In genomic region chr17:82979718-82980117, GRCh38 we compare ENCODE assay signal across 17 cellular contexts.
DNase-seq lines count a peak whose midpoint lies in the region; ATAC-seq, FAIRE-seq and TF ChIP-seq lines count a peak whose summit lies in the region.
"Had no signal": no experiment of that assay in that cellular context is flagged by ENCODE, and none has a peak within 500 bp of the region (broad histone marks: within the 10 kb centered on the region; RNA-seq: fewer than 3 reads in every experiment).

No MANE protein-coding gene starts in this region.

- no peak overlapping the region for H3K4me3 Mint-ChIP-seq in CD4-positive, CD25-positive, alpha-beta regulatory T cell
- no peak overlapping the region for H3K4me3 Mint-ChIP-seq in stimulated activated memory B cell treated with anti-CD40 and anti-IgM and Interleukin-4, amounts not matched to agents 10 μg/mL and 1 μg/mL and 100 μg/mL, for 72 hours

- no peaks in the 10 kb centered on the region for H3K27me3 Mint-ChIP-seq in CD4-positive, CD25-positive, alpha-beta regulatory T cell
- H3K27me3 Mint-ChIP-seq in stimulated activated memory B cell treated with anti-CD40 and anti-IgM and Interleukin-4, amounts not matched to agents 10 μg/mL and 1 μg/mL and 100 μg/mL, for 72 hours: no peaks in the 10 kb centered on the region

- no peaks in the 10 kb centered on the region for H3K27me3 ChIP-seq in CD4-positive, CD25-positive, alpha-beta regulatory T cell (ENCODE audit: control insufficient read depth, insufficient read depth, low read length)

- peaks cover 5% of the 10 kb centered on the region for H3K36me3 Mint-ChIP-seq in CD4-positive, CD25-positive, alpha-beta regulatory T cell
- H3K36me3 Mint-ChIP-seq in stimulated activated memory B cell treated with anti-CD40 and anti-IgM and Interleukin-4, amounts not matched to agents 10 μg/mL and 1 μg/mL and 100 μg/mL, for 72 hours: peaks cover 5% of the 10 kb centered on the region

- POLR2A ChIA-PET in GM10248 (lab: Yijun Ruan, JAX): no interaction called here

- H3K4me3 ChIP-seq in CD4-positive, CD25-positive, alpha-beta regulatory T cell (ENCODE audit: low read depth, low read length): no peak overlapping the region

- ATAC-seq in CD4-positive, CD25-positive, alpha-beta regulatory T cell (ENCODE audit: low read depth in 2 of 2): no peak
- no peak for ATAC-seq in stimulated activated memory B cell treated with anti-CD40 and anti-IgM and Interleukin-4, amounts not matched to agents 10 μg/mL and 1 μg/mL and 100 μg/mL, for 72 hours
- no peak for ATAC-seq in GM18909 (IDR thresholded peaks at IDR 0.05; ENCODE audit: poor library complexity, unreplicated experiment)

- TF ChIP-seq CTCF in GM10248 (IDR thresholded peaks at IDR 0.05; ENCODE audit: control extremely low read depth, extremely low read depth, low read depth, missing control alignments): no peak

- DNase-seq in CD4-positive, CD25-positive, alpha-beta regulatory T cell: no peak
- DNase-seq in GM10248 (ENCODE audit: extremely low spot score) (peak; percentile 4), iPS-NIHi7 (ENCODE audit: extremely low spot score) (peak; percentile 2), H54 (ENCODE audit: insufficient read length, low spot score) (no peak), NCI-H1092 (lab: John Stamatoyannopoulos, UW) (no peak)
- DNase-seq: COR-L47; DMS153; EL; MV-4-11; NCI-H1417 treated with DMSO at 0.1 percent for 48 hours; NCI-H1930; NCI-H2171; NCI-H446; NK-92 treated with Interleukin-12 subunit alpha and Interleukin-12 subunit beta, amount 100 ng/mL, for 24 hours; SHP77 treated with DMSO at 0.1 percent for 48 hours had no signal

- H3K9me3 Mint-ChIP-seq in CD4-positive, CD25-positive, alpha-beta regulatory T cell: no peaks in the 10 kb centered on the region
- peaks cover 6% of the 10 kb centered on the region for H3K9me3 Mint-ChIP-seq in stimulated activated memory B cell treated with anti-CD40 and anti-IgM and Interleukin-4, amounts not matched to agents 10 μg/mL and 1 μg/mL and 100 μg/mL, for 72 hours

- FAIRE-seq in H54 (lab: Jason Lieb, UNC): no peak

- no peaks in the 10 kb centered on the region for H3K36me3 ChIP-seq in CD4-positive, CD25-positive, alpha-beta regulatory T cell (ENCODE audit: control insufficient read depth, insufficient read depth, low read length)

- no peak for TF ChIP-seq POLR2A in H54 (IDR thresholded peaks at IDR 0.05; ENCODE audit: low read depth, low read length)

- H3K27ac Mint-ChIP-seq in CD4-positive, CD25-positive, alpha-beta regulatory T cell: peak overlapping the region in 2 of 3 donors; percentile 68 to 77
- H3K27ac Mint-ChIP-seq in stimulated activated memory B cell treated with anti-CD40 and anti-IgM and Interleukin-4, amounts not matched to agents 10 μg/mL and 1 μg/mL and 100 μg/mL, for 72 hours: peak overlapping the region; percentile 54

- H3K27ac ChIP-seq in CD4-positive, CD25-positive, alpha-beta regulatory T cell (ENCODE audit: insufficient read depth, low read length, poor library complexity, severe bottlenecking): peak overlapping the region; percentile 23

- CTCF ChIA-PET in GM10248 (lab: Yijun Ruan, JAX): interaction anchor here (1.2 kb wide), 1 partner anchor 198 kb away, joined by 3 read pairs; no protein-coding TSS in a partner anchor

- peaks cover 18% of the 10 kb centered on the region for H3K4me1 ChIP-seq in CD4-positive, CD25-positive, alpha-beta regulatory T cell (ENCODE audit: control insufficient read depth, insufficient read depth, low read length, poor library complexity, severe bottlenecking)

- peaks cover 18 to 25% (median 22%) of the 10 kb centered on the region in 4 donors for H3K4me1 Mint-ChIP-seq in CD4-positive, CD25-positive, alpha-beta regulatory T cell
- peaks cover 28% of the 10 kb centered on the region for H3K4me1 Mint-ChIP-seq in stimulated activated memory B cell treated with anti-CD40 and anti-IgM and Interleukin-4, amounts not matched to agents 10 μg/mL and 1 μg/mL and 100 μg/mL, for 72 hours

- no peaks in the 10 kb centered on the region for H3K9me3 ChIP-seq in CD4-positive, CD25-positive, alpha-beta regulatory T cell (ENCODE audit: control insufficient read depth in 2 of 2, low read length in 2 of 2)

Comparison
In these comparisons a context has a peak if more than half of its experiments do, and no peak if none do; other contexts are left out.
1. DNase-seq: peak in GM10248 (single experiment) and iPS-NIHi7 (single experiment); none in CD4-positive, CD25-positive, alpha-beta regulatory T cell (0 of 3), H54 (single experiment) and NCI-H1092 (single experiment).